ENCODE assay signal across 7 cellular contexts in genomic region chr3:50365842-50366220, GRCh38. TPM values are rescaled to one million over a fixed set of nuclear protein-coding genes. Genes with fewer than 3 reads are reported as not detected.
DNase-seq lines count a peak whose midpoint lies in the region; ATAC-seq and TF ChIP-seq lines count a peak whose summit lies in the region.
"Had no signal": no experiment of that assay in that cellular context is flagged by ENCODE, and none has a peak within 500 bp of the region (broad histone marks: within the 10 kb centered on the region; RNA-seq: fewer than 3 reads in every experiment).

No MANE protein-coding gene starts in this region.

- no peaks in the 10 kb centered on the region; a peak in 1 of 5 replicates for H3K9me3 Mint-ChIP-seq in H9
- H3K9me3 Mint-ChIP-seq in activated naive CD8-positive, alpha-beta T cell treated with anti-CD3 and anti-CD28 coated beads for 36 hours: no peaks in the 10 kb centered on the region
- H3K9me3 Mint-ChIP-seq in naive thymus-derived CD8-positive, alpha-beta T cell: no peaks in the 10 kb centered on the region

- DNase-seq in H9 (no peak), EL (no peak), NCI-H2196 (lab: John Stamatoyannopoulos, UW; ENCODE audit: unreplicated experiment) (no peak), hippocampal formation (lab: John Stamatoyannopoulos, UW) (no peak)
- DNase-seq in activated naive CD8-positive, alpha-beta T cell treated with anti-CD3 and anti-CD28 coated beads for 36 hours: no peak
- no peak for DNase-seq in naive thymus-derived CD8-positive, alpha-beta T cell
- DNase-seq: NCI-H1930 had no signal

- H3K56ac ChIP-seq in H9 (ENCODE audit: insufficient read length, low read depth, low read length): no peak overlapping the region

- no peaks in the 10 kb centered on the region for H3K36me3 Mint-ChIP-seq in H9 (ENCODE audit: insufficient read depth in 1 of 3, low read depth in 3 of 3)
- no peaks in the 10 kb centered on the region for H3K36me3 Mint-ChIP-seq in activated naive CD8-positive, alpha-beta T cell treated with anti-CD3 and anti-CD28 coated beads for 36 hours
- no peaks in the 10 kb centered on the region for H3K36me3 Mint-ChIP-seq in naive thymus-derived CD8-positive, alpha-beta T cell

- H3T11ph ChIP-seq in H9 (ENCODE audit: low read length): no peak overlapping the region

- POLR2A ChIA-PET in naive thymus-derived CD8-positive, alpha-beta T cell (lab: Charles Lee): interaction anchor here (0.5 to 10.4 kb wide), 9 partner anchors 17 to 1020 kb away, joined by 3 to 102 read pairs (median 9); partner anchors contain the start of genes CYB561D2, HEMK1, HYAL3 and MANF

- no peak overlapping the region for H4K8ac ChIP-seq in H9 (replicated peaks; ENCODE audit: insufficient read length, low read depth, low read length)

- no peak overlapping the region for H3K4ac ChIP-seq in H9 (ENCODE audit: low read depth, low read length)

- H3K9me3 ChIP-seq in H9 (ENCODE audit: control insufficient read depth, low read depth, low read length): no peaks in the 10 kb centered on the region

- no peak overlapping the region for H3K14ac ChIP-seq in H9 (ENCODE audit: insufficient read depth, low read length)

- no peaks in the 10 kb centered on the region for H3K4me1 ChIP-seq in H9 (ENCODE audit: insufficient read depth, low read length)

- no peak overlapping the region for H3K23ac ChIP-seq in H9 (ENCODE audit: insufficient read length, low read depth, low read length)

- no peak overlapping the region for H2BK15ac ChIP-seq in H9 (ENCODE audit: low read depth, low read length)

- peak overlapping the region; percentile 68 to 85 for H3K4me3 Mint-ChIP-seq in H9
- H3K4me3 Mint-ChIP-seq in activated naive CD8-positive, alpha-beta T cell treated with anti-CD3 and anti-CD28 coated beads for 36 hours: peak overlapping the region; percentile 81
- H3K4me3 Mint-ChIP-seq in naive thymus-derived CD8-positive, alpha-beta T cell: peak overlapping the region; percentile 87 to 93 (median 88)

- no peak overlapping the region for H2BK12ac ChIP-seq in H9 (ENCODE audit: insufficient read length, low read depth, low read length)

- peaks cover 17% of the 10 kb centered on the region for H3K27me3 Mint-ChIP-seq in H9 (ENCODE audit: low read depth)
- H3K27me3 Mint-ChIP-seq in activated naive CD8-positive, alpha-beta T cell treated with anti-CD3 and anti-CD28 coated beads for 36 hours: no peaks in the 10 kb centered on the region
- no peaks in the 10 kb centered on the region for H3K27me3 Mint-ChIP-seq in naive thymus-derived CD8-positive, alpha-beta T cell

- H3K23me2 ChIP-seq in H9 (ENCODE audit: insufficient read length, low read depth, low read length, poor library complexity, severe bottlenecking): peaks cover 10% of the 10 kb centered on the region

- H2BK120ac ChIP-seq in H9 (ENCODE audit: low read depth, low read length, poor library complexity, severe bottlenecking): no peak overlapping the region

- no peak overlapping the region for H3K27ac Mint-ChIP-seq in H9
- H3K27ac Mint-ChIP-seq in activated naive CD8-positive, alpha-beta T cell treated with anti-CD3 and anti-CD28 coated beads for 36 hours: peak overlapping the region; percentile 78
- H3K27ac Mint-ChIP-seq in naive thymus-derived CD8-positive, alpha-beta T cell: peak overlapping the region; percentile 81 to 97 (median 96)

- no peak overlapping the region for H3K9ac ChIP-seq in H9 (ENCODE audit: extremely low read depth, insufficient read length, low read length)

- no peaks in the 10 kb centered on the region for H3K27me3 ChIP-seq in H9 (ENCODE audit: insufficient read depth, low read length)

- no CpG with 5 or more reads among the region's 5 CpGs for WGBS in H9 (ENCODE audit: extremely low coverage, insufficient read length, low lambda C conversion rate)

- H2BK20ac ChIP-seq in H9 (ENCODE audit: low read depth, low read length, poor library complexity, severe bottlenecking): no peak overlapping the region

- peaks cover 9 to 14% of the 10 kb centered on the region in 2 experiments for H3K4me1 Mint-ChIP-seq in H9
- peaks cover 11% of the 10 kb centered on the region for H3K4me1 Mint-ChIP-seq in activated naive CD8-positive, alpha-beta T cell treated with anti-CD3 and anti-CD28 coated beads for 36 hours
- peaks cover 14 to 44% (median 33%) of the 10 kb centered on the region in 4 donors for H3K4me1 Mint-ChIP-seq in naive thymus-derived CD8-positive, alpha-beta T cell

- peak overlapping the region; percentile 63 for H3K4me2 ChIP-seq in H9 (ENCODE audit: insufficient read depth, insufficient read length, low read length)

- H4K20me1 ChIP-seq in H9 (ENCODE audit: control insufficient read depth, insufficient read depth, insufficient read length): no peaks in the 10 kb centered on the region

- ATAC-seq in naive thymus-derived CD8-positive, alpha-beta T cell: no peak

- no peaks in the 10 kb centered on the region for H3K79me2 ChIP-seq in H9 (ENCODE audit: insufficient read depth, low read length)

- H2BK5ac ChIP-seq in H9 (ENCODE audit: insufficient read length, low read length): no peak overlapping the region

- no peak overlapping the region for H4K5ac ChIP-seq in H9 (ENCODE audit: insufficient read length, low read depth, low read length)

- no peak overlapping the region for H3K18ac ChIP-seq in H9 (ENCODE audit: insufficient read length, low read depth, low read length)

- no peak for TF ChIP-seq CTCF in H9 (conservative IDR thresholded peaks at IDR 0.05)

- no peak overlapping the region for H2AFZ ChIP-seq in H9 (ENCODE audit: low read length)

- no peak overlapping the region for H3K27ac ChIP-seq in H9 (ENCODE audit: insufficient read length, low read depth, low read length)

- no peak overlapping the region for H4K91ac ChIP-seq in H9 (ENCODE audit: insufficient read length, low read depth, low read length)

- no peaks in the 10 kb centered on the region for H3K79me1 ChIP-seq in H9 (ENCODE audit: insufficient read depth, low read depth, low read length, poor library complexity, severe bottlenecking)

- H2AK5ac ChIP-seq in H9 (ENCODE audit: insufficient read length, low read length): no peak overlapping the region

RNA-seq across cellular contexts. Expression of gene TMEM115, which starts 6.5 kb away (rescaled TPM):
- total RNA-seq in H9 (2021): 32.3 and 34.0 TPM in 2 replicates
- 10 to 100 TPM; 19.0 to 20.2 TPM for total RNA-seq in activated naive CD8-positive, alpha-beta T cell treated with anti-CD3 and anti-CD28 coated beads for 36 hours
- 10 to 100 TPM; 28.7 to 29.8 TPM for total RNA-seq in naive thymus-derived CD8-positive, alpha-beta T cell
- polyA plus RNA-seq in naive thymus-derived CD8-positive, alpha-beta T cell: 10 to 100 TPM; 15.2 to 29.2 (median 20.3) TPM

RNA-seq across cellular contexts. Expression of gene CYB561D2, which starts 15.2 kb away (rescaled TPM):
- 16.8 and 19.0 TPM in 2 replicates for total RNA-seq in H9 (2021)
- total RNA-seq in activated naive CD8-positive, alpha-beta T cell treated with anti-CD3 and anti-CD28 coated beads for 36 hours: 10 to 100 TPM; 19.4 to 19.5 TPM
- total RNA-seq in naive thymus-derived CD8-positive, alpha-beta T cell: 10 to 100 TPM; 29.7 to 34.5 TPM
- 10 to 100 TPM; 45.5 to 48.2 (median 47.7) TPM for polyA plus RNA-seq in naive thymus-derived CD8-positive, alpha-beta T cell

RNA-seq across cellular contexts. Expression of gene NPRL2, which starts 15.3 kb away (rescaled TPM):
- total RNA-seq in H9 (2021): 23.0 and 23.4 TPM in 2 replicates
- 10 to 100 TPM; 41.1 to 43.8 TPM for total RNA-seq in activated naive CD8-positive, alpha-beta T cell treated with anti-CD3 and anti-CD28 coated beads for 36 hours
- 10 to 100 TPM; 52.8 to 63.8 TPM for total RNA-seq in naive thymus-derived CD8-positive, alpha-beta T cell
- polyA plus RNA-seq in naive thymus-derived CD8-positive, alpha-beta T cell: 10 to 100 TPM; 36.2 to 45.3 (median 36.4) TPM

RNA-seq across cellular contexts. Expression of gene ZMYND10, which starts 20.3 kb away (rescaled TPM):
- total RNA-seq in H9 (2021): 0.61 and 1.4 TPM in 2 replicates
- under 1 TPM; 0.39 to 0.74 TPM for total RNA-seq in activated naive CD8-positive, alpha-beta T cell treated with anti-CD3 and anti-CD28 coated beads for 36 hours
- total RNA-seq in naive thymus-derived CD8-positive, alpha-beta T cell: 1 to 10 TPM; 3.6 to 4.0 TPM
- not detected for polyA plus RNA-seq in naive thymus-derived CD8-positive, alpha-beta T cell

RNA-seq across cellular contexts. Expression of gene RASSF1, which starts 25.2 kb away (rescaled TPM):
- total RNA-seq in H9 (2021): 15.1 and 15.8 TPM in 2 replicates
- total RNA-seq in activated naive CD8-positive, alpha-beta T cell treated with anti-CD3 and anti-CD28 coated beads for 36 hours: 10 to 100 TPM; 51.7 to 53.7 TPM
- 10 to 100 TPM; 67.3 to 70.8 TPM for total RNA-seq in naive thymus-derived CD8-positive, alpha-beta T cell
- 10 to 100 TPM; 50.8 to 87.6 (median 68.1) TPM for polyA plus RNA-seq in naive thymus-derived CD8-positive, alpha-beta T cell

Comparison
In these comparisons a context has a peak if more than half of its experiments do, and no peak if none do; other contexts are left out.
1. H3K27ac Mint-ChIP-seq: peak in activated naive CD8-positive, alpha-beta T cell treated with anti-CD3 and anti-CD28 coated beads for 36 hours (single experiment) and naive thymus-derived CD8-positive, alpha-beta T cell (10 of 10); none in H9 (0 of 3).
2. Peak in every context shown above with its lines, with median percentiles within 50 percentile points of each other: H3K4me3 Mint-ChIP-seq.